Comparison of ENCODE assay signal across 8 cellular contexts in genomic region chr2:219542931-219543595, GRCh38. TPM values are rescaled to one million over a fixed set of nuclear protein-coding genes. Genes with fewer than 3 reads are reported as not detected.
DNase-seq lines count a peak whose midpoint lies in the region; ATAC-seq, FAIRE-seq and TF ChIP-seq lines count a peak whose summit lies in the region.

No MANE protein-coding gene starts in this region.

- no peaks in the 10 kb centered on the region for H3K9me3 Mint-ChIP-seq in chondrocyte (ENCODE audit: low read depth)

- peaks cover 36% of the 10 kb centered on the region for H3K4me1 Mint-ChIP-seq in chondrocyte (ENCODE audit: low read depth)

- H3K36me3 ChIP-seq in right lobe of liver: no peaks in the 10 kb centered on the region
- peaks cover 18% of the 10 kb centered on the region for H3K36me3 ChIP-seq in thymus (ENCODE audit: control insufficient read depth, insufficient read depth)

- peak overlapping the region; percentile 80 for H3K4me3 ChIP-seq in AG04449 (ENCODE audit: low read depth, low read length)
- peak overlapping the region; percentile 72 to 89 (median 78) for H3K4me3 ChIP-seq in right lobe of liver
- peak overlapping the region; percentile 78 for H3K4me3 ChIP-seq in thymus (ENCODE audit: low read length)

- 0% methylated on average over 2 of the region's 66 CpGs for WGBS in right lobe of liver (ENCODE audit: insufficient coverage, low coverage, low lambda C conversion rate, missing lambda C conversion rate)
- WGBS in thymus: under 1% methylated on average over 66 of the region's 66 CpGs

- H3K27me3 ChIP-seq in right lobe of liver: no peaks in the 10 kb centered on the region
- H3K27me3 ChIP-seq in thymus (ENCODE audit: control insufficient read depth, insufficient read depth): peaks cover 12% of the 10 kb centered on the region

- H3K27ac ChIP-seq in right lobe of liver: peak overlapping the region; percentile 50 to 88 (median 79)
- H3K27ac ChIP-seq in thymus (ENCODE audit: low read depth): peak overlapping the region; percentile 84

- peak; percentile 38 for ATAC-seq in HG02642 (IDR thresholded peaks at IDR 0.05; ENCODE audit: poor library complexity, unreplicated experiment)
- peak; percentile 8 to 51 (median 34) for ATAC-seq in right lobe of liver

- CTCF ChIA-PET in AG04449 (lab: Yijun Ruan, JAX): interaction anchor here (0.7 to 10.5 kb wide), 13 partner anchors 9 to 248 kb away, joined by 3 to 206 read pairs (median 6); no protein-coding TSS in a partner anchor

- DNase-seq in AG04449 (ENCODE audit: low read depth, low spot score): no peak
- peak; percentile 45 for DNase-seq in GM12892 (ENCODE audit: insufficient read length)
- peak; percentile 17 for DNase-seq in NCI-H226
- no peak for DNase-seq in chondrocyte (ENCODE audit: low spot score)
- DNase-seq in right lobe of liver: peak in 1 of 3 donors; percentile 37
- no peak for DNase-seq in NCI-H748 treated with DMSO at 0.1 percent for 48 hours (lab: John Stamatoyannopoulos, UW)

- H3K27ac Mint-ChIP-seq in chondrocyte (ENCODE audit: unreplicated experiment): peak overlapping the region; percentile 86

- peaks cover 19% of the 10 kb centered on the region for H3K36me3 Mint-ChIP-seq in chondrocyte (ENCODE audit: low read depth)

- POLR2A ChIA-PET in AG04449 (lab: Yijun Ruan, JAX): interaction anchor here (1.0 to 1.8 kb wide), 6 partner anchors 9 to 146 kb away, joined by 4 to 9 read pairs (median 6); partner anchors contain the start of genes GMPPA and STK11IP

- peaks cover 0 to 18% (median 5%) of the 10 kb centered on the region in 4 donors for H3K4me1 ChIP-seq in right lobe of liver
- H3K4me1 ChIP-seq in thymus (ENCODE audit: control insufficient read depth, insufficient read depth, low read length): peaks cover 13% of the 10 kb centered on the region

- no peak for TF ChIP-seq CTCF in AG04449 (IDR thresholded peaks at IDR 0.05; ENCODE audit: insufficient read depth, low read length, missing control alignments)
- TF ChIP-seq CTCF in chondrocyte (IDR thresholded peaks at IDR 0.05): peak; percentile 42
- TF ChIP-seq CTCF in right lobe of liver (IDR thresholded peaks at IDR 0.05): no peak

- TF ChIP-seq POLR2A in GM12892 (IDR thresholded peaks at IDR 0.05; ENCODE audit: low read depth, low read length) (no peak), right lobe of liver (IDR thresholded peaks at IDR 0.05) (no peak)

- H3K4me3 Mint-ChIP-seq in chondrocyte (ENCODE audit: unreplicated experiment): peak overlapping the region; percentile 91

- peak; percentile 40 for FAIRE-seq in GM12892 (lab: Jason Lieb, UNC)

- H3K27me3 Mint-ChIP-seq in chondrocyte (ENCODE audit: low read depth): no peaks in the 10 kb centered on the region

- intact Hi-C loops in right lobe of liver (cut with DNase I): no loop called here

- H3K9me3 ChIP-seq in right lobe of liver: no peaks in the 10 kb centered on the region
- H3K9me3 ChIP-seq in thymus (ENCODE audit: control insufficient read depth): peaks cover 1% of the 10 kb centered on the region

RNA-seq across cellular contexts. Expression of gene CHPF, which starts 0.5 kb away (rescaled TPM):
- 0.61 TPM for polyA plus RNA-seq in GM12892 (2012; ENCODE audit: missing spikeins)
- total RNA-seq in chondrocyte (273 to 276 TPM (median 273 TPM) in 3 replicates), right lobe of liver (100 to 1,000 TPM in 2 of 6 experiments, 10 to 100 TPM in 4; 33.2 to 183 (median 39.6) TPM)
- polyA plus RNA-seq in thymus: 17.5 TPM

RNA-seq across cellular contexts. Expression of gene TMEM198, which starts 0.8 kb away (rescaled TPM):
- 0.19 TPM for polyA plus RNA-seq in GM12892 (2012; ENCODE audit: missing spikeins)
- total RNA-seq in chondrocyte (3.6 to 6.1 TPM (median 4.8 TPM) in 3 replicates), right lobe of liver (1 to 10 TPM in 5 of 6 experiments, under 1 TPM in 1; 0.68 to 3.2 (median 1.2) TPM)
- 3.7 TPM for polyA plus RNA-seq in thymus

RNA-seq across cellular contexts. Expression of gene OBSL1, which starts 28.3 kb away (rescaled TPM):
- polyA plus RNA-seq in GM12892 (2012; ENCODE audit: missing spikeins): not detected
- total RNA-seq in chondrocyte (103 to 143 TPM (median 111 TPM) in 3 replicates), right lobe of liver (10 to 100 TPM; 27.0 to 42.5 (median 39.4) TPM)
- 34.2 TPM for polyA plus RNA-seq in thymus

RNA-seq across cellular contexts. Expression of gene ASIC4, which starts 28.8 kb away (rescaled TPM):
- not detected for polyA plus RNA-seq in GM12892 (2012; ENCODE audit: missing spikeins)
- total RNA-seq in chondrocyte (0.15 TPM in 2 of 3 replicates, not detected in the other), right lobe of liver (not detected)
- polyA plus RNA-seq in thymus: 0.23 TPM

RNA-seq across cellular contexts. Expression of gene INHA, which starts 29.0 kb away (rescaled TPM):
- polyA plus RNA-seq in GM12892 (2012; ENCODE audit: missing spikeins): not detected
- total RNA-seq in chondrocyte (1.0 to 2.7 TPM (median 1.7 TPM) in 3 replicates), right lobe of liver (not detected)
- polyA plus RNA-seq in thymus: 0.71 TPM

Comparison
In these comparisons a context has a peak if more than half of its experiments do, and no peak if none do; other contexts are left out.
1. DNase-seq: peak in GM12892 (single experiment) and NCI-H226 (single experiment); none in AG04449 (single experiment), chondrocyte (single experiment) and NCI-H748 treated with DMSO at 0.1 percent for 48 hours (single experiment).
2. Peak in every context shown above with its lines, with median percentiles within 50 percentile points of each other: H3K4me3 ChIP-seq.